ENCODE assay signal across 9 cellular contexts in genomic region chr3:42683875-42684593, GRCh38. TPM values are rescaled to one million over a fixed set of nuclear protein-coding genes. Genes with fewer than 3 reads are reported as not detected.
A peak's percentile ranks its signal among the peaks of the same experiment; 100 is the strongest.
DNase-seq lines count a peak whose midpoint lies in the region; ATAC-seq and TF ChIP-seq lines count a peak whose summit lies in the region.
"Had no signal": no experiment of that assay in that cellular context is flagged by ENCODE, and none has a peak within 500 bp of the region (broad histone marks: within the 10 kb centered on the region; RNA-seq: fewer than 3 reads in every experiment).

No MANE protein-coding gene starts in this region.

- H4K5ac ChIP-seq in mesendoderm (ENCODE audit: low read length): no peak overlapping the region

- H2AK5ac ChIP-seq in mesendoderm (ENCODE audit: low read length): no peak overlapping the region

- H3K36me3 ChIP-seq in Peyer's patch (no peaks in the 10 kb centered on the region), mesendoderm (ENCODE audit: control insufficient read depth, insufficient read depth, low read length) (no peaks in the 10 kb centered on the region), tibial nerve (no peaks in the 10 kb centered on the region)

- DNase-seq in GOT3 (lab: John Stamatoyannopoulos, UW) (peak; percentile 28), Peyer's patch (peak in 2 of 3 donors; percentile 75 to 87), coronary artery (ENCODE audit: low spot score) (peak; percentile 93), mesendoderm (peak; percentile 78), tibial nerve (ENCODE audit: low spot score in 2 of 2) (peak; percentile 45)

- H2BK120ac ChIP-seq in mesendoderm (ENCODE audit: low read depth, low read length): no peak overlapping the region

- H3K79me1 ChIP-seq in mesendoderm (ENCODE audit: low read length): no peaks in the 10 kb centered on the region

- H3K56ac ChIP-seq in mesendoderm (ENCODE audit: low read length): no peak overlapping the region

- peak in 1 of 2 donors; percentile 64 for TF ChIP-seq EP300 in tibial nerve (IDR thresholded peaks at IDR 0.05)

- ATAC-seq in GM19467 (IDR thresholded peaks at IDR 0.05; ENCODE audit: unreplicated experiment): no peak
- no peak for ATAC-seq in GM21528 (IDR thresholded peaks at IDR 0.05; ENCODE audit: low FRiP score, unreplicated experiment)
- no peak for ATAC-seq in GM19463 (IDR thresholded peaks at IDR 0.05; ENCODE audit: unreplicated experiment)

- H3K27me3 ChIP-seq in Peyer's patch (no peaks in the 10 kb centered on the region), mesendoderm (ENCODE audit: insufficient read depth, low read length, poor library complexity) (no peaks in the 10 kb centered on the region), tibial nerve (peaks cover 0 to 3% of the 10 kb centered on the region in 2 donors)

- TF ChIP-seq POLR2A in Peyer's patch (IDR thresholded peaks at IDR 0.05) (no peak), tibial nerve (IDR thresholded peaks at IDR 0.05) (no peak)

- H3K9ac ChIP-seq in mesendoderm (ENCODE audit: low read length): no peak overlapping the region

- no peak overlapping the region for H3K4me2 ChIP-seq in mesendoderm (ENCODE audit: low read length)

- H3K4ac ChIP-seq in mesendoderm (ENCODE audit: low read depth, low read length): no peak overlapping the region

- TF ChIP-seq CTCF in Peyer's patch (IDR thresholded peaks at IDR 0.05) (no peak), coronary artery (IDR thresholded peaks at IDR 0.05) (no peak), tibial nerve (IDR thresholded peaks at IDR 0.05) (no peak)

- H3K23ac ChIP-seq in mesendoderm (ENCODE audit: low read length): no peak overlapping the region

- WGBS in mesendoderm (ENCODE audit: extremely low coverage, insufficient coverage, low lambda C conversion rate): no CpG with 5 or more reads among the region's 10 CpGs
- WGBS in tibial nerve, 2 donors: 50 to 51% methylated on average over 10 of the region's 10 CpGs

- no peaks in the 10 kb centered on the region for H3K9me3 ChIP-seq in Peyer's patch
- no peaks in the 10 kb centered on the region for H3K9me3 ChIP-seq in tibial nerve

- H3K4me3 ChIP-seq in Peyer's patch: no peak overlapping the region
- no peak overlapping the region for H3K4me3 ChIP-seq in coronary artery
- no peak overlapping the region for H3K4me3 ChIP-seq in mesendoderm (ENCODE audit: low read length)
- H3K4me3 ChIP-seq in tibial nerve: no peak overlapping the region

- H4K8ac ChIP-seq in mesendoderm (ENCODE audit: low read depth, low read length): no peak overlapping the region

- H3K4me1 ChIP-seq in Peyer's patch: peaks cover 0 to 18% (median 0%) of the 10 kb centered on the region in 4 donors
- no peaks in the 10 kb centered on the region for H3K4me1 ChIP-seq in mesendoderm (ENCODE audit: control insufficient read depth, low read depth, low read length)
- H3K4me1 ChIP-seq in tibial nerve: peaks cover 0 to 30% (median 10%) of the 10 kb centered on the region in 4 donors

- no peaks in the 10 kb centered on the region for H3K79me2 ChIP-seq in mesendoderm (ENCODE audit: control insufficient read depth, insufficient read depth, low read length)

- H2BK5ac ChIP-seq in mesendoderm (ENCODE audit: low read length): no peak overlapping the region

- H2BK15ac ChIP-seq in mesendoderm (replicated peaks; ENCODE audit: low read depth): no peak overlapping the region

- no peak overlapping the region for H3K18ac ChIP-seq in mesendoderm (ENCODE audit: low read length)

- peak overlapping the region in 2 of 4 donors; percentile 50 to 59 for H3K27ac ChIP-seq in Peyer's patch
- H3K27ac ChIP-seq in coronary artery: peak overlapping the region; percentile 77 to 88
- H3K27ac ChIP-seq in mesendoderm (ENCODE audit: low read depth, low read length): no peak overlapping the region
- H3K27ac ChIP-seq in tibial nerve: peak overlapping the region in 3 of 4 donors; percentile 60 to 87 (median 83)

RNA-seq across cellular contexts. Expression of gene KLHL40, which starts 1.3 kb away (rescaled TPM):
- total RNA-seq in Peyer's patch (not detected), tibial nerve (under 1 TPM in 1 of 4 donors, not detected in 3; 0.42 TPM)
- polyA plus RNA-seq in mesendoderm (2013, experiment 1 of 2): not detected
- not detected for polyA plus RNA-seq in mesendoderm (2013, experiment 2 of 2)
- total RNA-seq: liver had no signal
- polyA plus RNA-seq: liver had no signal

RNA-seq across cellular contexts. Expression of gene HHATL, which starts 18.6 kb away (rescaled TPM):
- 1 to 10 TPM in 1 of 4 donors, not detected in 3; 3.4 TPM for total RNA-seq in Peyer's patch
- polyA plus RNA-seq in mesendoderm (2013, experiment 1 of 2): not detected
- not detected for polyA plus RNA-seq in mesendoderm (2013, experiment 2 of 2)
- 1 to 10 TPM in 1 of 4 donors, not detected in 3; 3.5 TPM for total RNA-seq in tibial nerve
- polyA plus RNA-seq: liver had no signal

RNA-seq across cellular contexts. Expression of gene ZBTB47, which starts 30.5 kb away (rescaled TPM):
- total RNA-seq in Peyer's patch (10 to 100 TPM in 3 of 4 donors, 1 to 10 TPM in 1; 5.3 to 30.5 (median 14.7) TPM), tibial nerve (10 to 100 TPM; 44.6 to 81.3 (median 60.3) TPM)
- polyA plus RNA-seq in mesendoderm (2013, experiment 1 of 2): 1.2 TPM
- 1.2 TPM for polyA plus RNA-seq in mesendoderm (2013, experiment 2 of 2)

Comparison
In these comparisons a context has a peak if more than half of its experiments do, and no peak if none do; other contexts are left out.
1. DNase-seq: peak in every context shown above with its lines; median percentile 93 in coronary artery; 81 in Peyer's patch; 78 in mesendoderm; 45 in tibial nerve; 28 in GOT3.